ENCODE assay signal across 1 cellular context in the genomic region with DNA sequence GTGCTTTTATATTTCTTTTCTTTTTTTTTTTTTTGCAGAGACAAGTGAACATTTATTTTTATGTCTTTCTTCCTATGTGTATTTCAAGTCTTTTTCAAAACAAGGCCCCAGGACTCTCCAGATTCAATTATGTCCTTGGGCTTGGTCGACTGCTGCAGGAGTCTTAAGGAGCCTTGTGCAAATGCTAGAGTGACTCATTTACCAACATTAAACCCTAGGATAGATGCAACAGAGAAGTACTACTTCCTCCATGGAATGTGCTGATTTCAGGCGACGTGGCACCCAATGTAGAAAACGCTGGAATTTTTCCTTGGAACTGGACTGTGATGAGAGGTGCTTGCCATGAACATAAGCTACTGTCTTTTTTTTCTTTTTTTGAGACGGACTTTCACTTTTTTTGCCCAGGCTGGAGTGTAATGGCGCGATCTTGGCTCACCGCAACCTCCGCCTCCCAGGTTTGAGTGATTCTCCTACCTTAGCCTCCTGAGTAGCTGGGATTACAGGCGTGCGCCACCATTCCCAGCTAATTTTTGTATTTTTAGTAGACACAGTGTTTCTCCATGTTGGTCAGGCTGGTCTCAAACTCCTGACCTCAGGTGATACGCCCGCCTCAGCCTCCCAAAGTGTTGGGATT.
A peak's percentile ranks its signal among the peaks of the same experiment; 100 is the strongest.
TF ChIP-seq lines count a peak whose summit lies in the region.

No MANE protein-coding gene starts in this region.

TF ChIP-seq in GM12878, 131 proteins besides CTCF, POLR2A, EP300 and RAD21:
- TF ChIP-seq, protein P1, sequence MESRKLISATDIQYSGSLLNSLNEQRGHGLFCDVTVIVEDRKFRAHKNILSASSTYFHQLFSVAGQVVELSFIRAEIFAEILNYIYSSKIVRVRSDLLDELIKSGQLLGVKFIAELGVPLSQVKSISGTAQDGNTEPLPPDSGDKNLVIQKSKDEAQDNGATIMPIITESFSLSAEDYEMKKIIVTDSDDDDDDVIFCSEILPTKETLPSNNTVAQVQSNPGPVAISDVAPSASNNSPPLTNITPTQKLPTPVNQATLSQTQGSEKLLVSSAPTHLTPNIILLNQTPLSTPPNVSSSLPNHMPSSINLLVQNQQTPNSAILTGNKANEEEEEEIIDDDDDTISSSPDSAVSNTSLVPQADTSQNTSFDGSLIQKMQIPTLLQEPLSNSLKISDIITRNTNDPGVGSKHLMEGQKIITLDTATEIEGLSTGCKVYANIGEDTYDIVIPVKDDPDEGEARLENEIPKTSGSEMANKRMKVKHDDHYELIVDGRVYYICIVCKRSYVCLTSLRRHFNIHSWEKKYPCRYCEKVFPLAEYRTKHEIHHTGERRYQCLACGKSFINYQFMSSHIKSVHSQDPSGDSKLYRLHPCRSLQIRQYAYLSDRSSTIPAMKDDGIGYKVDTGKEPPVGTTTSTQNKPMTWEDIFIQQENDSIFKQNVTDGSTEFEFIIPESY (IDR thresholded peaks at IDR 0.05) = 0 out of 2 replicates have a peak, but pooled peaks have one; percentile 18
- TF ChIP-seq, protein P2, sequence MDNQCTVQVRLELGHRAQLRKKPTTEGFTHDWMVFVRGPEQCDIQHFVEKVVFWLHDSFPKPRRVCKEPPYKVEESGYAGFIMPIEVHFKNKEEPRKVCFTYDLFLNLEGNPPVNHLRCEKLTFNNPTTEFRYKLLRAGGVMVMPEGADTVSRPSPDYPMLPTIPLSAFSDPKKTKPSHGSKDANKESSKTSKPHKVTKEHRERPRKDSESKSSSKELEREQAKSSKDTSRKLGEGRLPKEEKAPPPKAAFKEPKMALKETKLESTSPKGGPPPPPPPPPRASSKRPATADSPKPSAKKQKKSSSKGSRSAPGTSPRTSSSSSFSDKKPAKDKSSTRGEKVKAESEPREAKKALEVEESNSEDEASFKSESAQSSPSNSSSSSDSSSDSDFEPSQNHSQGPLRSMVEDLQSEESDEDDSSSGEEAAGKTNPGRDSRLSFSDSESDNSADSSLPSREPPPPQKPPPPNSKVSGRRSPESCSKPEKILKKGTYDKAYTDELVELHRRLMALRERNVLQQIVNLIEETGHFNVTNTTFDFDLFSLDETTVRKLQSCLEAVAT (IDR thresholded peaks at IDR 0.05) = peak; percentile 94
